ENCODE assay signal across 8 cellular contexts in the genomic region with DNA sequence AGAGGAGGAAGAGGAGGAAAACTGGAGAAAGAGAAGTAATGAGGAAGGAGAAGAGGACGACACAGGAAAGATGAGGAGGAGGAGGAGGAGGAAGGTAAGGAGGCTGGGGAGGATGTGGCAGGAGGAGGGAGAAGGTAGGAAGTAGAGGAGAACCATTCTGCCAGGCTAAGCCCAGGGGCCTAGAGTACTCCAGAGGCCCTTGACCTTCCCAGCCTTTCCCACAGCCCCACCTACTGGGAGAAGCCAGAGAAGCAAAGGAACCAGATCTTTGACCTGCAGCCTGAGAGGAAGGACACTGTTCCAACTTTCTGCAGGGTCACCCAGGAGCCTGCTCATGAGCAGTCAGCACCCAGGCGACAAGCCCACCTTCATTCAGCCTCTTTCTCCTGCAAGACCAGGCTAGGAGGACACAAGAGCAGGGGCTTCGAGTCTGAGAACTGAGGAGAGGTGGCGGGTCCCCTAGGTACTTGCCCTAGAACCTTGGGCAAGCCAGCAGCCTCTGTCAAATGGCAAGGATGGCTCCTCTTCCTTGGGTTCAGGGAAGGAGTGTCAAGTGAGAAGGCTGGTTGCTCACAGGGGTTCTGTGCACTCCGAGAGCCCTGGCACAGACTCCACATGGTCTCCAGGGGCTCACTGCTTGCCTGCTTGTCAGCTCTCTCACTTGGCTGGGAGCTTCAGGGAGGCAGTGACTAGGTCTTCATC. TPM values are rescaled to one million over a fixed set of nuclear protein-coding genes. Genes with fewer than 3 reads are reported as not detected.
DNase-seq lines count a peak whose midpoint lies in the region; TF ChIP-seq lines count a peak whose summit lies in the region.

No MANE protein-coding gene starts in this region.

- no peak overlapping the region for H3K4me3 Mint-ChIP-seq in nephron progenitor cell
- H3K4me3 Mint-ChIP-seq in activated CD4-positive, alpha-beta T cell treated with anti-CD3 and anti-CD28 coated beads, Interleukin-2, amount 10 ng/mL, durations not matched to agents 24 days and 14 days: no peak overlapping the region

- no peaks in the 10 kb centered on the region for H3K27me3 ChIP-seq in dorsolateral prefrontal cortex

- no peaks in the 10 kb centered on the region for H3K36me3 Mint-ChIP-seq in nephron progenitor cell (ENCODE audit: low read depth)
- no peaks in the 10 kb centered on the region for H3K36me3 Mint-ChIP-seq in activated CD4-positive, alpha-beta T cell treated with anti-CD3 and anti-CD28 coated beads, Interleukin-2, amount 10 ng/mL, durations not matched to agents 24 days and 14 days (ENCODE audit: low read depth)

- H3K27ac Mint-ChIP-seq in nephron progenitor cell: no peak overlapping the region
- no peak overlapping the region for H3K27ac Mint-ChIP-seq in activated CD4-positive, alpha-beta T cell treated with anti-CD3 and anti-CD28 coated beads, Interleukin-2, amount 10 ng/mL, durations not matched to agents 24 days and 14 days

- H3K9me3 Mint-ChIP-seq in nephron progenitor cell: no peaks in the 10 kb centered on the region
- no peaks in the 10 kb centered on the region for H3K9me3 Mint-ChIP-seq in activated CD4-positive, alpha-beta T cell treated with anti-CD3 and anti-CD28 coated beads, Interleukin-2, amount 10 ng/mL, durations not matched to agents 24 days and 14 days

- H3K27me3 Mint-ChIP-seq in nephron progenitor cell (ENCODE audit: low read depth, poor library complexity): peaks cover 47% of the 10 kb centered on the region
- H3K27me3 Mint-ChIP-seq in activated CD4-positive, alpha-beta T cell treated with anti-CD3 and anti-CD28 coated beads, Interleukin-2, amount 10 ng/mL, durations not matched to agents 24 days and 14 days: peaks cover 12% of the 10 kb centered on the region

- peak overlapping the region in 29 of 59 donors; percentile 1 to 78 (median 59) for H3K27ac ChIP-seq in dorsolateral prefrontal cortex

- intact Hi-C loops in dorsolateral prefrontal cortex (cut with DNase I): no loop called here
- intact Hi-C loops in activated CD4-positive, alpha-beta T cell treated with anti-CD3 and anti-CD28 coated beads, Interleukin-2, amount 10 ng/mL, durations not matched to agents 24 days and 14 days (cut with micrococcal nuclease): no loop called here

- peak; percentile 46 for DNase-seq in ELR (ENCODE audit: low read depth)
- peak; percentile 40 for DNase-seq in NCI-H1092 (lab: John Stamatoyannopoulos, UW)
- peak in 5 of 10 donors; percentile 2 to 43 (median 41) for DNase-seq in dorsolateral prefrontal cortex
- peak; percentile 50 for DNase-seq in nephron progenitor cell
- DNase-seq in SKM-1 treated with dmso at 0.1 percent for 144 hours (lab: John Stamatoyannopoulos, UW; ENCODE audit: unreplicated experiment): no peak
- DNase-seq in HK-2 (ENCODE audit: unreplicated experiment): no peak
- DNase-seq in activated CD4-positive, alpha-beta T cell treated with anti-CD3 and anti-CD28 coated beads, Interleukin-2, amount 10 ng/mL, durations not matched to agents 24 days and 14 days: no peak
- no peak for DNase-seq in AG08395 (ENCODE audit: low spot score)

- H3K4me1 Mint-ChIP-seq in nephron progenitor cell: peaks cover 95% of the 10 kb centered on the region
- peaks cover 12% of the 10 kb centered on the region for H3K4me1 Mint-ChIP-seq in activated CD4-positive, alpha-beta T cell treated with anti-CD3 and anti-CD28 coated beads, Interleukin-2, amount 10 ng/mL, durations not matched to agents 24 days and 14 days

- H3K4me3 ChIP-seq in dorsolateral prefrontal cortex: peak overlapping the region in 1 of 59 donors; percentile 14

- TF ChIP-seq CTCF in dorsolateral prefrontal cortex (IDR thresholded peaks at IDR 0.05 in 54 of 56, conservative IDR thresholded peaks at IDR 0.05 in 2 of 56; ENCODE audit: low read depth in 1 of 56, partially characterized antibody in 56 of 56) (peak in 49 of 56 donors; percentile 12 to 60 (median 42)), nephron progenitor cell (IDR thresholded peaks at IDR 0.05) (peak; percentile 44)

RNA-seq across cellular contexts. Expression of a gene that starts 27.9 kb away (rescaled TPM):
- 10 to 100 TPM; 14.2 to 80.0 (median 30.6) TPM for total RNA-seq in dorsolateral prefrontal cortex
- total RNA-seq in activated CD4-positive, alpha-beta T cell treated with anti-CD3 and anti-CD28 coated beads, Interleukin-2, amount 10 ng/mL, durations not matched to agents 24 days and 14 days: 2.3 and 3.2 TPM in 2 replicates

RNA-seq across cellular contexts. Expression of a gene that starts 45.0 kb away (rescaled TPM):
- 1 to 10 TPM in 71 of 120 experiments, under 1 TPM in 35, not detected in 14; 0.22 to 6.4 (median 1.4) TPM for total RNA-seq in dorsolateral prefrontal cortex
- total RNA-seq in activated CD4-positive, alpha-beta T cell treated with anti-CD3 and anti-CD28 coated beads, Interleukin-2, amount 10 ng/mL, durations not matched to agents 24 days and 14 days: not detected in 2 replicates

RNA-seq across cellular contexts. Expression of a gene that starts 57.0 kb away (rescaled TPM):
- 1 to 10 TPM in 4 of 120 experiments, under 1 TPM in 23, not detected in 93; 0.12 to 2.2 (median 0.46) TPM for total RNA-seq in dorsolateral prefrontal cortex
- 0.14 TPM in 1 of 2 replicates, not detected in the other for total RNA-seq in activated CD4-positive, alpha-beta T cell treated with anti-CD3 and anti-CD28 coated beads, Interleukin-2, amount 10 ng/mL, durations not matched to agents 24 days and 14 days

Comparison
In these comparisons a context has a peak if more than half of its experiments do, and no peak if none do; other contexts are left out.
1. DNase-seq: peak in ELR (single experiment), NCI-H1092 (single experiment) and nephron progenitor cell (single experiment); none in SKM-1 treated with dmso at 0.1 percent for 144 hours (single experiment), HK-2 (single experiment), activated CD4-positive, alpha-beta T cell treated with anti-CD3 and anti-CD28 coated beads, Interleukin-2, amount 10 ng/mL, durations not matched to agents 24 days and 14 days (single experiment) and AG08395 (single experiment).